Comparison of ENCODE assay signal across 8 cellular contexts in the genomic region with DNA sequence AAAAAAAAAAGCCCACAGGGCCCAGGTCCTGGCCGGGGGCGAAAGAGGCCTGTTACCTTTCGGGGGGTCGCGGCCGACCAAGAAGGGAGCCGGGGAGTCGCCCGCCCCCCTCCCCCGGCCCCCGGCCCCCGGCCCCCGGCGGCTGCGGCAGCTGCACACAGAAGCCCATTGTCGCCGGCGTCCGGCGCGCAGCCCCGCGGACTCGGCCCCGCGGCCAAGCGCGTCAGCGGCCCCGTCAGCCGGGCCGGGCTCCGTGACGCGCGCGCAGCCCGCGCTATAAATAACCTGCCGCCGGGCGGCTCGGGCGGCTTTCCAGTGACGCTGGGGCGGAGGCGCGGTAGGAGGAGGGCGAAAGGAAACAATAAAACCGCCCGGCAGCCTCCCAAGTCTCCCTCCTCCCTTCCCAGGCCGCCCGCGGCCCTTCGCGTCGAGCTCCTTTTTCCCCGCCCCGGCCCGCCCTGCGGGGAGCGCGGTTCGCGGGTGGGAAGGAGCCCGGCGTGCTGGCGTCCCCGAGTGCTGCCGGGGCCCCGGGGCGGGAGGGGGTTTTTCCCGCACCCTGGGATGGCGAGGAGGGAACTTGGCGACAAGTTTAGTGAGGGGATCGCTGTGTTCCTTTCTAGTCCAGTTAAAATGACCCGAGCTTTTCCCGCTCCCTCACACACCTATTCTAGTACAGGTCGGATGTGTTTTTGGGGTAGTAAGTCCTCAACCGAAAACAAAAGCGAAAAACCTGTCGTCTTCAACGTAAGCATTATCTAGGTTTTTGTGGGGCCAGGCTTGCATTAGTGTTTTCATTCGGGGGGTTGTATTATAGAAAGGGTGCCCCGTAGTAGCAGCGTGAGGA. TPM values are rescaled to one million over a fixed set of nuclear protein-coding genes. Genes with fewer than 3 reads are reported as not detected.
A peak's percentile ranks its signal among the peaks of the same experiment; 100 is the strongest.
DNase-seq lines count a peak whose midpoint lies in the region; ATAC-seq and TF ChIP-seq lines count a peak whose summit lies in the region.

No MANE protein-coding gene starts in this region.

- no peak for TF ChIP-seq CTCF in 22Rv1 (IDR thresholded peaks at IDR 0.05)
- no peak for TF ChIP-seq CTCF in WERI-Rb-1 (IDR thresholded peaks at IDR 0.05; ENCODE audit: low read depth, low read length)
- TF ChIP-seq CTCF in mammary epithelial cell (conservative IDR thresholded peaks at IDR 0.05 in 1 of 2, IDR thresholded peaks at IDR 0.05 in 1 of 2; ENCODE audit: extremely low read depth in 1 of 2, insufficient read depth in 1 of 2, low read depth in 1 of 2, low read length in 2 of 2) = no peak
- TF ChIP-seq CTCF in smooth muscle cell (IDR thresholded peaks at IDR 0.05; ENCODE audit: borderline replicate concordance, insufficient read depth, poor library complexity, severe bottlenecking) = no peak

- 2% methylated on average over 29 of the region's 86 CpGs for WGBS in mammary epithelial cell (ENCODE audit: low coverage, missing lambda C conversion rate)
- 1% methylated on average over 20 of the region's 86 CpGs for WGBS in smooth muscle cell (ENCODE audit: low lambda C conversion rate)

- BruUV-seq in mammary epithelial cell (replicated peaks; lab: Mats Ljungman, UMichigan) = TSS peak; percentile 75

- in situ Hi-C loops in mammary epithelial cell (cut with MboI; ENCODE audit: low sequenced_read_pairs in 2 of 2) = loop anchor here in 1 of 2 donors (25.0 kb wide), 2 partner anchors 95 to 545 kb away; partner anchors contain the start of gene GPD2

- H3K36me3 ChIP-seq in WERI-Rb-1 = no peaks in the 10 kb centered on the region
- no peaks in the 10 kb centered on the region for H3K36me3 ChIP-seq in mammary epithelial cell (ENCODE audit: insufficient read depth, low read length)
- no peaks in the 10 kb centered on the region for H3K36me3 ChIP-seq in smooth muscle cell (ENCODE audit: low read depth)

- dilution Hi-C loops in mammary epithelial cell (cut with HindIII; ENCODE audit: low sequenced_read_pairs) = no loop called here

- H3K27me3 ChIP-seq in WERI-Rb-1 (ENCODE audit: insufficient read depth, low read depth, severe bottlenecking) (no peaks in the 10 kb centered on the region), mammary epithelial cell (ENCODE audit: insufficient read depth, low read length) (no peaks in the 10 kb centered on the region), smooth muscle cell (ENCODE audit: low read depth) (no peaks in the 10 kb centered on the region)

- H3K4me1 ChIP-seq in mammary epithelial cell (ENCODE audit: insufficient read depth, low read length) (peaks cover 32% of the 10 kb centered on the region), smooth muscle cell (ENCODE audit: low read depth) (peaks cover 6% of the 10 kb centered on the region)

- H3K36me3 Mint-ChIP-seq in immature natural killer cell = no peaks in the 10 kb centered on the region

- H3K79me2 ChIP-seq in mammary epithelial cell (ENCODE audit: insufficient read depth, low read length) (peaks cover 6% of the 10 kb centered on the region), smooth muscle cell (ENCODE audit: low read depth) (no peaks in the 10 kb centered on the region)

- H3K27ac ChIP-seq in 22Rv1 = peak overlapping the region; percentile 69
- H3K27ac ChIP-seq in WERI-Rb-1 = peak overlapping the region; percentile 99
- peak overlapping the region; percentile 97 for H3K27ac ChIP-seq in mammary epithelial cell (ENCODE audit: insufficient read depth, low read depth, low read length)
- H3K27ac ChIP-seq in smooth muscle cell (ENCODE audit: low read depth) = peak overlapping the region; percentile 100

- no peaks in the 10 kb centered on the region for H3K9me3 Mint-ChIP-seq in immature natural killer cell

- CTCF ChIA-PET in mammary epithelial cell (lab: Charles Lee; ENCODE audit: low non-redundant PET) = no interaction called here

- peak overlapping the region; percentile 99 for H3K9ac ChIP-seq in mammary epithelial cell (ENCODE audit: insufficient read depth, low read length)
- H3K9ac ChIP-seq in smooth muscle cell (ENCODE audit: low read depth) = peak overlapping the region; percentile 100

- H4K20me1 ChIP-seq in mammary epithelial cell (ENCODE audit: insufficient read depth, low read length) = no peaks in the 10 kb centered on the region
- H4K20me1 ChIP-seq in smooth muscle cell (ENCODE audit: low read depth) = no peaks in the 10 kb centered on the region

- H3K27me3 Mint-ChIP-seq in immature natural killer cell (ENCODE audit: low read depth in 3 of 3) = peaks cover 15 to 23% (median 16%) of the 10 kb centered on the region in 3 donors

- peak overlapping the region; percentile 92 to 100 (median 98) for H3K27ac Mint-ChIP-seq in immature natural killer cell

- DNase-seq in NCI-H2107 treated with DMSO at 0.1 percent for 48 hours (lab: John Stamatoyannopoulos, UW; ENCODE audit: unreplicated experiment) = peak; percentile 48
- peak; percentile 91 for DNase-seq in WERI-Rb-1
- peak; percentile 93 for DNase-seq in mammary epithelial cell
- peak; percentile 96 to 97 (median 97) for DNase-seq in immature natural killer cell
- peak; percentile 80 for DNase-seq in smooth muscle cell (lab: John Stamatoyannopoulos, UW; ENCODE audit: unreplicated experiment)

- intact Hi-C loops in mammary epithelial cell (cut with micrococcal nuclease) = loop anchor here (1.0 kb wide), 1 partner anchor 58 kb away; no protein-coding TSS in a partner anchor

- H3K4me2 ChIP-seq in mammary epithelial cell (ENCODE audit: insufficient read depth, low read depth, low read length) (peak overlapping the region; percentile 74), smooth muscle cell (peak overlapping the region; percentile 100)

- peak overlapping the region; percentile 88 to 98 (median 92) for H3K4me3 Mint-ChIP-seq in immature natural killer cell

- H3K9me3 ChIP-seq in WERI-Rb-1 (ENCODE audit: severe bottlenecking) (no peaks in the 10 kb centered on the region), mammary epithelial cell (replicated peaks; ENCODE audit: insufficient read depth, low read length) (no peaks in the 10 kb centered on the region), smooth muscle cell (replicated peaks; ENCODE audit: low read depth) (no peaks in the 10 kb centered on the region)

- peaks cover 20 to 42% of the 10 kb centered on the region in 2 donors for H3K4me1 Mint-ChIP-seq in immature natural killer cell

- peak; percentile 41 for ATAC-seq in GM18520 (IDR thresholded peaks at IDR 0.05; ENCODE audit: unreplicated experiment)
- ATAC-seq in HG03045 (IDR thresholded peaks at IDR 0.05; ENCODE audit: unreplicated experiment) = peak; percentile 66

- H2AFZ ChIP-seq in mammary epithelial cell (ENCODE audit: low read depth, low read length) (peak overlapping the region; percentile 84), smooth muscle cell (ENCODE audit: low read depth) (peak overlapping the region; percentile 90)

- H3K4me3 ChIP-seq in WERI-Rb-1 (ENCODE audit: low read depth, low read length) (peak overlapping the region; percentile 94), mammary epithelial cell (replicated peaks in 1 of 3; ENCODE audit: insufficient read depth in 1 of 3, low read depth in 2 of 3, low read length in 3 of 3) (peak overlapping the region; percentile 73 to 97 (median 96)), smooth muscle cell (peak overlapping the region; percentile 100)

- peaks cover 16% of the 10 kb centered on the region for H3F3A ChIP-seq in smooth muscle cell (ENCODE audit: low read depth)

RNA-seq across cellular contexts. Expression of gene NR4A2, which starts 10.0 kb away (rescaled TPM):
- total RNA-seq in mammary epithelial cell (1 to 10 TPM in 1 of 2 donors, under 1 TPM in 1; 0.50 to 1.3 TPM), smooth muscle cell (6.7 and 12.3 TPM in 2 replicates)
- polyA plus RNA-seq in mammary epithelial cell (0.26 TPM), immature natural killer cell (10 to 100 TPM; 21.0 to 46.7 (median 21.7) TPM), smooth muscle cell (14.1 and 14.5 TPM in 2 replicates)
- polyA minus RNA-seq in mammary epithelial cell = not detected

Comparison
In these comparisons a context has a peak if more than half of its experiments do, and no peak if none do; other contexts are left out.
1. Peak in every context shown above with its lines: DNase-seq, ATAC-seq, H3K4me3 ChIP-seq and H3K27ac ChIP-seq.
2. RNA of gene NR4A2, which starts 10.0 kb away (polyA plus RNA-seq): 21.0 to 46.7 TPM in immature natural killer cell and 14.1 to 14.5 TPM in smooth muscle cell; 0.26 TPM in mammary epithelial cell (single experiment); every median in the first group is over 10 times any median in the second.